In the genomic region with DNA sequence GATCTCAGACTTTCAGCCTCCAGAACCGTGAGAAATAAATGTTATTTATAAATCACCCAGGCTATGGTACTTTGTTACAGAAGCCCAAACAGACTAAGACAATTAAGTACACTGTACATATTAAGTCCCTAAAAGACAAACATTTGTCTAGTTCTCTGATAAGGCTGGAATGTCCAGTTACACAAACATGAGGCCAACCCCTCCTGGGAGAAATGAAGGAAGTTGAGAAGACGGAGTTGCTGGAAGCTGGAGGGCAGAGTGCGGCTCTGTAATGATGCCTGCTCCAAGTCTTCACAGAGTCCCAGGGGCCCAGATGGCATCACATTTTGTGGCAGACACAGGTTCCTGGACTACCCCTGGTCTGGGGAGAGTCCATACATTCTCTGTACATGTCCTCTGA, we compare ENCODE assay signal across 25 cellular contexts.
"Had no signal": no experiment of that assay in that cellular context is flagged by ENCODE, and none has a peak within 500 bp of the region (broad histone marks: within the 10 kb centered on the region; RNA-seq: fewer than 3 reads in every experiment).

No MANE protein-coding gene starts in this region.

- DNase-seq: activated CD4-positive, alpha-beta memory T cell treated with anti-CD3 and anti-CD28 coated beads for 36 hours; activated CD4-positive, alpha-beta T cell treated with anti-CD3 and anti-CD28 coated beads for 48 hours; activated CD4-positive, CD25-positive, alpha-beta regulatory T cell; activated effector memory CD4-positive, alpha-beta T cell treated with Interleukin-2 at 50 U/mL for 16 hours; activated naive CD4-positive, alpha-beta T cell treated with anti-CD3 and anti-CD28 coated beads for 36 hours; activated naive CD8-positive, alpha-beta T cell treated with anti-CD3 and anti-CD28 coated beads, Interleukin-2, amount 10 ng/mL, durations not matched to agents 7 days and 5 days; activated T-cell treated with anti-CD3 and anti-CD28 coated beads, Interleukin-2, amount 50 U/mL, for 72 hours; amniotic stem cell; colonic mucosa; hypothalamus; naive B cell; psoas muscle; stimulated activated CD4-positive, alpha-beta T cell treated with anti-CD3 and anti-CD28 coated beads, Interleukin-12 subunit alpha, Interleukin-12 subunit beta, amount 100 ng/mL, for 4 hours; stimulated activated CD4-positive, alpha-beta T cell treated with anti-CD3 and anti-CD28 coated beads, Interleukin-1b, Interleukin-23, amount 100 ng/mL, for 48 hours; stimulated activated naive CD8-positive, alpha-beta T cell treated with anti-CD3 and anti-CD28 coated beads, Interleukin-15, amount 100 ng/mL, for 72 hours; T1000; uterus had no signal

- H3K9me3 Mint-ChIP-seq: activated CD4-positive, alpha-beta memory T cell treated with anti-CD3 and anti-CD28 coated beads for 36 hours; activated naive CD4-positive, alpha-beta T cell treated with anti-CD3 and anti-CD28 coated beads for 36 hours; activated naive CD8-positive, alpha-beta T cell treated with anti-CD3 and anti-CD28 coated beads, Interleukin-2, amount 10 ng/mL, durations not matched to agents 7 days and 5 days; memory B cell; neural crest cell; stimulated activated effector memory CD8-positive, alpha-beta T cell treated with anti-CD3 and anti-CD28 coated beads, Interleukin-12 subunit alpha, Interleukin-12 subunit beta, amount 100 ng/mL, for 72 hours; stimulated activated naive CD8-positive, alpha-beta T cell treated with anti-CD3 and anti-CD28 coated beads, Interleukin-15, amount 100 ng/mL, for 72 hours; T-helper 1 cell treated with Interleukin-12 subunit alpha and Interleukin-12 subunit beta and Interleukin-4 antibody, amounts not matched to agents 30 μg/mL and 1 μg/mL, for 36 hours had no signal

- H3K4me1 ChIP-seq: colonic mucosa, esophagus muscularis mucosa, psoas muscle, right atrium auricular region, suprapubic skin, tibial nerve, uterus had no signal

- H3K36me3 Mint-ChIP-seq: activated CD4-positive, alpha-beta memory T cell treated with anti-CD3 and anti-CD28 coated beads for 36 hours; activated naive CD8-positive, alpha-beta T cell treated with anti-CD3 and anti-CD28 coated beads, Interleukin-2, amount 10 ng/mL, durations not matched to agents 7 days and 5 days; memory B cell; naive B cell; stimulated activated effector memory CD8-positive, alpha-beta T cell treated with anti-CD3 and anti-CD28 coated beads, Interleukin-12 subunit alpha, Interleukin-12 subunit beta, amount 100 ng/mL, for 72 hours had no signal

- H3K9me3 ChIP-seq: colonic mucosa, esophagus muscularis mucosa, psoas muscle, right atrium auricular region, suprapubic skin, tibial nerve, uterus had no signal

- H3K27me3 ChIP-seq: colonic mucosa, esophagus muscularis mucosa, right atrium auricular region, suprapubic skin, tibial nerve, uterus had no signal

- ATAC-seq: activated T-cell treated with anti-CD3 and anti-CD28 coated beads, Interleukin-2, amount 50 U/mL, for 72 hours; psoas muscle; stimulated activated effector memory CD8-positive, alpha-beta T cell treated with anti-CD3 and anti-CD28 coated beads, Interleukin-12 subunit alpha, Interleukin-12 subunit beta, amount 100 ng/mL, for 72 hours; stimulated activated naive CD8-positive, alpha-beta T cell treated with anti-CD3 and anti-CD28 coated beads, Interleukin-15, amount 100 ng/mL, for 72 hours had no signal

- H3K4me1 Mint-ChIP-seq: activated naive CD8-positive, alpha-beta T cell treated with anti-CD3 and anti-CD28 coated beads, Interleukin-2, amount 10 ng/mL, durations not matched to agents 7 days and 5 days; memory B cell; naive B cell; stimulated activated effector memory CD8-positive, alpha-beta T cell treated with anti-CD3 and anti-CD28 coated beads, Interleukin-12 subunit alpha, Interleukin-12 subunit beta, amount 100 ng/mL, for 72 hours; stimulated activated naive CD8-positive, alpha-beta T cell treated with anti-CD3 and anti-CD28 coated beads, Interleukin-15, amount 100 ng/mL, for 72 hours had no signal

- H3K4me3 Mint-ChIP-seq: activated CD4-positive, alpha-beta memory T cell treated with anti-CD3 and anti-CD28 coated beads for 36 hours; activated naive CD4-positive, alpha-beta T cell treated with anti-CD3 and anti-CD28 coated beads for 36 hours; activated naive CD8-positive, alpha-beta T cell treated with anti-CD3 and anti-CD28 coated beads, Interleukin-2, amount 10 ng/mL, durations not matched to agents 7 days and 5 days; activated T-cell treated with anti-CD3 and anti-CD28 coated beads, Interleukin-2, amount 50 U/mL, for 72 hours; memory B cell; naive B cell; neural crest cell; stimulated activated effector memory CD8-positive, alpha-beta T cell treated with anti-CD3 and anti-CD28 coated beads, Interleukin-12 subunit alpha, Interleukin-12 subunit beta, amount 100 ng/mL, for 72 hours; stimulated activated naive CD8-positive, alpha-beta T cell treated with anti-CD3 and anti-CD28 coated beads, Interleukin-15, amount 100 ng/mL, for 72 hours; T-helper 1 cell treated with Interleukin-12 subunit alpha and Interleukin-12 subunit beta and Interleukin-4 antibody, amounts not matched to agents 30 μg/mL and 1 μg/mL, for 36 hours had no signal

- H3K27ac ChIP-seq: colonic mucosa, esophagus muscularis mucosa, psoas muscle, right atrium auricular region, suprapubic skin, tibial nerve, uterus had no signal

- H3K27ac Mint-ChIP-seq: activated CD4-positive, alpha-beta memory T cell treated with anti-CD3 and anti-CD28 coated beads for 36 hours; activated naive CD4-positive, alpha-beta T cell treated with anti-CD3 and anti-CD28 coated beads for 36 hours; activated naive CD8-positive, alpha-beta T cell treated with anti-CD3 and anti-CD28 coated beads, Interleukin-2, amount 10 ng/mL, durations not matched to agents 7 days and 5 days; activated T-cell treated with anti-CD3 and anti-CD28 coated beads, Interleukin-2, amount 50 U/mL, for 72 hours; memory B cell; naive B cell; stimulated activated effector memory CD8-positive, alpha-beta T cell treated with anti-CD3 and anti-CD28 coated beads, Interleukin-12 subunit alpha, Interleukin-12 subunit beta, amount 100 ng/mL, for 72 hours; stimulated activated naive CD8-positive, alpha-beta T cell treated with anti-CD3 and anti-CD28 coated beads, Interleukin-15, amount 100 ng/mL, for 72 hours; T-helper 1 cell treated with Interleukin-12 subunit alpha and Interleukin-12 subunit beta and Interleukin-4 antibody, amounts not matched to agents 30 μg/mL and 1 μg/mL, for 36 hours had no signal

- H3K4me3 ChIP-seq: colonic mucosa, esophagus muscularis mucosa, psoas muscle, right atrium auricular region, suprapubic skin, tibial nerve, uterus had no signal

- H3K36me3 ChIP-seq: colonic mucosa, esophagus muscularis mucosa, right atrium auricular region, suprapubic skin, tibial nerve, uterus had no signal
